8 cellular contexts compared by ENCODE assay signal in genomic region chr5:109656829-109657228, GRCh38. TPM values are rescaled to one million over a fixed set of nuclear protein-coding genes. Genes with fewer than 3 reads are reported as not detected.
A peak's percentile ranks its signal among the peaks of the same experiment; 100 is the strongest.
DNase-seq lines count a peak whose midpoint lies in the region; ATAC-seq and TF ChIP-seq lines count a peak whose summit lies in the region.

No MANE protein-coding gene starts in this region.

- no peak overlapping the region for H3K4me3 Mint-ChIP-seq in stimulated activated naive CD8-positive, alpha-beta T cell treated with anti-CD3 and anti-CD28 coated beads, Interleukin-15, amount 100 ng/mL, for 72 hours

- in situ Hi-C loops in astrocyte of the spinal cord (cut with HindIII; ENCODE audit: low sequenced_read_pairs), result no loop called here

- no peak for TF ChIP-seq CTCF in astrocyte of the spinal cord (IDR thresholded peaks at IDR 0.05; ENCODE audit: low read depth, low read length)

- peaks cover 9% of the 10 kb centered on the region for H3K27me3 Mint-ChIP-seq in stimulated activated naive CD8-positive, alpha-beta T cell treated with anti-CD3 and anti-CD28 coated beads, Interleukin-15, amount 100 ng/mL, for 72 hours

- H3K27ac Mint-ChIP-seq in stimulated activated naive CD8-positive, alpha-beta T cell treated with anti-CD3 and anti-CD28 coated beads, Interleukin-15, amount 100 ng/mL, for 72 hours, result peak overlapping the region in 1 of 2 donors; percentile 10

- ATAC-seq in GM21825 (IDR thresholded peaks at IDR 0.05; ENCODE audit: unreplicated experiment) (peak; percentile 55), left lobe of liver (peak; percentile 31), HG02870 (IDR thresholded peaks at IDR 0.05; ENCODE audit: unreplicated experiment) (no peak), HG03439 (IDR thresholded peaks at IDR 0.05; ENCODE audit: unreplicated experiment) (no peak)
- ATAC-seq in stimulated activated naive CD8-positive, alpha-beta T cell treated with anti-CD3 and anti-CD28 coated beads, Interleukin-15, amount 100 ng/mL, for 72 hours, result peak; percentile 76

- H3K4me3 ChIP-seq in astrocyte of the spinal cord (ENCODE audit: low read depth, low read length), result no peak overlapping the region

- peak; percentile 91 for DNase-seq in SKM-1 (lab: John Stamatoyannopoulos, UW; ENCODE audit: unreplicated experiment)
- DNase-seq in astrocyte of the spinal cord (ENCODE audit: low read depth, low spot score), result peak; percentile 84
- DNase-seq in left lobe of liver (ENCODE audit: low spot score), result peak; percentile 53
- DNase-seq in stimulated activated naive CD8-positive, alpha-beta T cell treated with anti-CD3 and anti-CD28 coated beads, Interleukin-15, amount 100 ng/mL, for 72 hours, result peak; percentile 5 to 27
- DNase-seq in NCI-H345 (lab: John Stamatoyannopoulos, UW), result no peak

- H3K9me3 Mint-ChIP-seq in stimulated activated naive CD8-positive, alpha-beta T cell treated with anti-CD3 and anti-CD28 coated beads, Interleukin-15, amount 100 ng/mL, for 72 hours, result no peaks in the 10 kb centered on the region

- peaks cover 32% of the 10 kb centered on the region for H3K4me1 Mint-ChIP-seq in stimulated activated naive CD8-positive, alpha-beta T cell treated with anti-CD3 and anti-CD28 coated beads, Interleukin-15, amount 100 ng/mL, for 72 hours

RNA-seq across cellular contexts. Expression of gene MAN2A1, which starts 32.9 kb away (rescaled TPM):
- total RNA-seq in left lobe of liver, result 59.9 TPM

Comparison
In these comparisons a context has a peak if more than half of its experiments do, and no peak if none do; other contexts are left out.
1. ATAC-seq: peak in GM21825 (single experiment), left lobe of liver (single experiment) and stimulated activated naive CD8-positive, alpha-beta T cell treated with anti-CD3 and anti-CD28 coated beads, Interleukin-15, amount 100 ng/mL, for 72 hours (single experiment); none in HG02870 (single experiment) and HG03439 (single experiment).